In genomic region chr5:107893642-107894041, GRCh38 we compare ENCODE assay signal across 1 cellular context.
A peak's percentile ranks its signal among the peaks of the same experiment; 100 is the strongest.
TF ChIP-seq lines count a peak whose summit lies in the region.

No MANE protein-coding gene starts in this region.

TF ChIP-seq in HCT116, 20 proteins besides CTCF, POLR2A, EP300 and RAD21:
- TF ChIP-seq REST (IDR thresholded peaks at IDR 0.05; ENCODE audit: low read depth) (no peak), SRF (IDR thresholded peaks at IDR 0.05; ENCODE audit: low read depth) (no peak), EGR1 (IDR thresholded peaks at IDR 0.05; ENCODE audit: low read depth) (no peak), POLR2AphosphoS5 (IDR thresholded peaks at IDR 0.05; ENCODE audit: low read depth, low read length) (no peak), EZH2 (IDR thresholded peaks at IDR 0.05) (no peak), ZNF274 (IDR thresholded peaks at IDR 0.05; ENCODE audit: low read depth, low read length) (no peak), CEBPB (IDR thresholded peaks at IDR 0.05; ENCODE audit: low read depth) (peak; percentile 93), ELF1 (IDR thresholded peaks at IDR 0.05; ENCODE audit: borderline replicate concordance, low read depth) (no peak), SP1 (IDR thresholded peaks at IDR 0.05; ENCODE audit: low read depth) (no peak)
